1 cellular context compared by ENCODE assay signal in genomic region chr1:7295946-7296345, GRCh38.
TF ChIP-seq lines count a peak whose summit lies in the region.

No MANE protein-coding gene starts in this region.

TF ChIP-seq in H1, 55 proteins besides CTCF, POLR2A, EP300 and RAD21 (continued from another document):
- TF ChIP-seq CHD7 (IDR thresholded peaks at IDR 0.05; ENCODE audit: insufficient replicate concordance, low read length), result no peak
- no peak for TF ChIP-seq KDM4A (IDR thresholded peaks at IDR 0.05; ENCODE audit: low read depth, low read length, severe bottlenecking)
- no peak for TF ChIP-seq BRCA1 (IDR thresholded peaks at IDR 0.05; ENCODE audit: low read depth, low read length)
TF ChIP-seq in H1: peak in this region for 0.
